Comparison of ENCODE assay signal across 8 cellular contexts in the genomic region with DNA sequence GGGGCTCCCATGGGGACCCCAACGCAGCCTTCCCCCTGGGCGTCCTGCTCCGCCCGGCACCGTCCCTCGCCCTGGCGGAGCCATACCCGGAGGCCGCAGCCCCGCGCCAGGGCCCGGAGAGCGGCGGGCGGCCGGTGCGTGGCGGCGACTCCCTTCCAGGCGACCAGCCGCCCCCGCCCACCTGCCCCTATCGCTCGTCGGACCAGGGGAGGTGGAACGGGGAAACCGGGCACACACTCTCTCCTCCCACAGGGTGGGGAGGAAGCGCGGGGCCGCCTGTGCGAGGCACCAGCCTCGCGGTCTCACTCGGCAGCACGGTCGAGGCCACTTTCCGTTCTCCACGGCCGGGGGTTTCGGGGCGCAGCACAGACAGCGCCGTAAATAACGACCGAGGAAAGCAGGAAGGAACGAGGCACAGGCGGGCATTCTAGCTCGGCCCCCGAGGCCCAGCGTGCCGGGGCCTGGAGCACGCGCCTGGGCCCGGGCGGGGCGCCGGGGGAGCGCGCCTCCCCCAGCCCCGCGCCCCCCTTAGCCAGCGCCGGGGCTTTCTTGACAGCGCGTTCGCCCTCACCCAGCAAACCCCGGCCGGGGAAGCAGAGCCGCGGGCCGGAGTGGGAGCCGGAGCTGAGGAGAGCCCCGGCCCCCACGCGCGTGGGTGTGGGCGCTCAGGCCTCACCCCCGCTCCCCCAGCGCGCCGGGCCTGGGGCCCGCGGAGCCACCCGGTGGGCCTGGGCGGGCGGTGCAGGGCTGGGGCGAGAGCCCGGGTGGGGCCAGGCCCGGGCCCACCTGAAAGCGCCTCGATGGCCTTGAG. TPM values are rescaled to one million over a fixed set of nuclear protein-coding genes. Genes with fewer than 3 reads are reported as not detected.
A peak's percentile ranks its signal among the peaks of the same experiment; 100 is the strongest.
DNase-seq lines count a peak whose midpoint lies in the region; ATAC-seq and TF ChIP-seq lines count a peak whose summit lies in the region.

No MANE protein-coding gene starts in this region.

- peak overlapping the region; percentile 67 for H2AFZ ChIP-seq in osteoblast (ENCODE audit: low read length)

- TF ChIP-seq CTCF in osteoblast (IDR thresholded peaks at IDR 0.05; ENCODE audit: extremely low read depth, low read depth, low read length) = no peak

- H3K36me3 ChIP-seq in esophagus (ENCODE audit: control insufficient read depth in 2 of 2, insufficient read depth in 2 of 2, low read length in 1 of 2) (no peaks in the 10 kb centered on the region), osteoblast (ENCODE audit: insufficient read depth, low read length) (no peaks in the 10 kb centered on the region)

- peaks cover 42% of the 10 kb centered on the region for H3K79me2 ChIP-seq in osteoblast (ENCODE audit: insufficient read depth, low read length)

- WGBS in esophagus, 2 donors = 1 to 2% methylated on average over 65 to 91 of the region's 91 CpGs

- H3K27ac ChIP-seq in esophagus (ENCODE audit: low read depth in 2 of 2, low read length in 1 of 2) (no peak overlapping the region), osteoblast (ENCODE audit: low read depth, low read length) (peak overlapping the region; percentile 60)

- H3K27me3 ChIP-seq in esophagus (ENCODE audit: control insufficient read depth in 1 of 2, insufficient read depth in 2 of 2, low read length in 2 of 2) (peaks cover 0 to 44% of the 10 kb centered on the region in 2 donors), osteoblast (ENCODE audit: insufficient read depth, low read length) (peaks cover 70% of the 10 kb centered on the region)

- peak overlapping the region; percentile 95 for H3K4me2 ChIP-seq in osteoblast (ENCODE audit: insufficient read depth, low read length)

- ATAC-seq in HG02798 (IDR thresholded peaks at IDR 0.05; ENCODE audit: poor library complexity, unreplicated experiment) (peak; percentile 18), GM21529 (IDR thresholded peaks at IDR 0.05; ENCODE audit: unreplicated experiment) (no peak)
- peak; percentile 23 to 37 for ATAC-seq in activated CD4-positive, CD25-positive, alpha-beta regulatory T cell treated with anti-CD3 and anti-CD28 coated beads, Interleukin-2, amount 50 U/mL, for 24 hours

- H4K20me1 ChIP-seq in osteoblast (ENCODE audit: insufficient read depth, low read length) = no peaks in the 10 kb centered on the region

- H3K4me3 ChIP-seq in esophagus (ENCODE audit: low read depth in 1 of 2, low read length in 2 of 2) (peak overlapping the region; percentile 36 to 65), osteoblast (ENCODE audit: insufficient read depth, low read length) (peak overlapping the region; percentile 78)

- peak; percentile 35 for DNase-seq in EL
- peak; percentile 87 for DNase-seq in osteoblast (ENCODE audit: insufficient read length, low spot score, missing footprints)
- no peak for DNase-seq in DMS114 treated with DMSO at 0.1 percent for 48 hours (lab: John Stamatoyannopoulos, UW; ENCODE audit: unreplicated experiment)
- no peak for DNase-seq in mucosa of gallbladder (ENCODE audit: low spot score)

- H3K4me1 ChIP-seq in esophagus (ENCODE audit: control insufficient read depth in 2 of 2, insufficient read depth in 2 of 2, low read length in 1 of 2) (peaks cover 17 to 25% of the 10 kb centered on the region in 2 donors), osteoblast (ENCODE audit: insufficient read depth, low read length) (peaks cover 24% of the 10 kb centered on the region)

- H3K9me3 ChIP-seq in esophagus (ENCODE audit: control insufficient read depth in 2 of 2, insufficient read depth in 1 of 2, low read depth in 1 of 2, low read length in 1 of 2) = peaks cover 0 to under 1% of the 10 kb centered on the region in 2 donors
- H3K9me3 ChIP-seq in osteoblast (ENCODE audit: low read depth, low read length) = no peaks in the 10 kb centered on the region

RNA-seq across cellular contexts. Expression of a gene that starts 0.9 kb away (rescaled TPM):
- polyA plus RNA-seq in esophagus = 1 to 10 TPM; 2.5 to 3.5 TPM
- total RNA-seq in osteoblast = 2.5 and 2.7 TPM in 2 replicates
- total RNA-seq in mucosa of gallbladder = 0.66 TPM

Comparison
In these comparisons a context has a peak if more than half of its experiments do, and no peak if none do; other contexts are left out.
1. DNase-seq: peak in EL (single experiment) and osteoblast (single experiment); none in DMS114 treated with DMSO at 0.1 percent for 48 hours (single experiment) and mucosa of gallbladder (single experiment).